In the genomic region with DNA sequence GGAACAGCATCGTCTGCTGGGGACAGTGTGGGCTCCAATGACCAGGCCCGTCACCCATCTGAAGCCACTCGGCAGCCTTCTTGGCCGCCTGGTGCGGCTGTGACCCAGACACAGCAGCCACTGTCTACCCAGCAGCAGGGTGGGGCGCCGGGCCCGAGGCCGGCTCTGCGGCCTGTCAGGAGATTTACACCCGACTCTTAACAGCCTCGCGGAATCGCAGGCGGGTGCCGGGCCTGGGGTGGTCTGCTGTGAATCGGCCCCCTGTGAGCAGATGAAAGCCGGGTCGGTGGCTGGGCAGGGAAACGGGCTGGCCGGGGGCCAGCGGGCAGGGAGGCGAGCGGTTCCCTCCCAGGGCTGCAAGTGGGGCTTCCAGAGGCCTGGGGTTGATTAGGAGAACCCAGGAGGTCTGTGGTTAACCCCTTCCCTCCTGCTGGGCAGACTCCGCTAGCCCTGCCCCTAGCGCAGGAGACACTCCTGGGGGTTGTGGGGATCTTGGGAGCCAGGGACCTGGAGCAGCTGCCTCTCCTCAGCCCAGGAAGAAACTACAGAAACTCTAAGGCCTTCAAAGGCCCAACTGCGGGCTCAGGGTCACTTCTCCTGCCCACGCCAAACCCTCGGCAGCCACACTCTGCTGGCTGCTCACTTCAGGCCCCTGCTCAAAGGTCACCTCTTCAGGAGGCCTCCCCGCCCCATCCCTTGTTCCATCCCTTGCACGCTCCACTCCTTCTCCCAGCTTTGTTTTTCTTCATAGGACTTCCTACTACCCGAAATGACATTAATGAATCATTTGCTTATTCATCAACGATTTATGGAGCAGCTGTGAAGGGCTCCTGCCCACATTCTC, we compare ENCODE assay signal across 10 cellular contexts. TPM values are rescaled to one million over a fixed set of nuclear protein-coding genes. Genes with fewer than 3 reads are reported as not detected.
A peak's percentile ranks its signal among the peaks of the same experiment; 100 is the strongest.
DNase-seq lines count a peak whose midpoint lies in the region; ATAC-seq lines count a peak whose summit lies in the region.
"Had no signal": no experiment of that assay in that cellular context is flagged by ENCODE, and none has a peak within 500 bp of the region (broad histone marks: within the 10 kb centered on the region; RNA-seq: fewer than 3 reads in every experiment).

No MANE protein-coding gene starts in this region.

- CTCF ChIA-PET in activated CD4-positive, alpha-beta memory T cell treated with anti-CD3 and anti-CD28 coated beads for 36 hours (lab: Charles Lee) = interaction anchor here (1.1 to 1.2 kb wide), 2 partner anchors 11 to 123 kb away, joined by 3 read pairs; no protein-coding TSS in a partner anchor

- H3K4me3 Mint-ChIP-seq in activated T-cell treated with anti-CD3 and anti-CD28 coated beads, Interleukin-2, amount 50 U/mL, for 24 hours = peak overlapping the region; percentile 0
- H3K4me3 Mint-ChIP-seq in activated CD4-positive, alpha-beta memory T cell treated with anti-CD3 and anti-CD28 coated beads for 36 hours = no peak overlapping the region
- peak overlapping the region; percentile 92 for H3K4me3 Mint-ChIP-seq in stimulated activated effector memory CD8-positive, alpha-beta T cell treated with anti-CD3 and anti-CD28 coated beads, Interleukin-12 subunit alpha, Interleukin-12 subunit beta, amount 100 ng/mL, for 72 hours

- H3K9me3 Mint-ChIP-seq in activated T-cell treated with anti-CD3 and anti-CD28 coated beads, Interleukin-2, amount 50 U/mL, for 24 hours = no peaks in the 10 kb centered on the region
- no peaks in the 10 kb centered on the region for H3K9me3 Mint-ChIP-seq in activated CD4-positive, alpha-beta memory T cell treated with anti-CD3 and anti-CD28 coated beads for 36 hours
- H3K9me3 Mint-ChIP-seq in stimulated activated effector memory CD8-positive, alpha-beta T cell treated with anti-CD3 and anti-CD28 coated beads, Interleukin-12 subunit alpha, Interleukin-12 subunit beta, amount 100 ng/mL, for 72 hours = no peaks in the 10 kb centered on the region

- intact Hi-C loops in activated CD4-positive, alpha-beta memory T cell treated with anti-CD3 and anti-CD28 coated beads for 36 hours (cut with micrococcal nuclease) = no loop called here

- POLR2A ChIA-PET in activated CD4-positive, alpha-beta memory T cell treated with anti-CD3 and anti-CD28 coated beads for 36 hours (lab: Charles Lee) = interaction anchor here (7.1 kb wide), 1 partner anchor 12 kb away, joined by 69 read pairs; a partner anchor contains a TSS

- no peak for DNase-seq in activated T-cell treated with anti-CD3 and anti-CD28 coated beads, Interleukin-2, amount 50 U/mL, for 24 hours
- DNase-seq in activated T-cell treated with anti-CD3 and anti-CD28 coated beads, Interleukin-2, amount 50 U/mL, for 1 hour = no peak
- no peak for DNase-seq in activated CD4-positive, alpha-beta memory T cell treated with anti-CD3 and anti-CD28 coated beads for 36 hours
- DNase-seq in iris pigment epithelial cell (ENCODE audit: low read depth) (peak; percentile 28), NCI-H226 (no peak), NK-92 (lab: John Stamatoyannopoulos, UW; ENCODE audit: unreplicated experiment) (no peak)
- no peak for DNase-seq in stimulated activated effector memory CD8-positive, alpha-beta T cell treated with anti-CD3 and anti-CD28 coated beads, Interleukin-12 subunit alpha, Interleukin-12 subunit beta, amount 100 ng/mL, for 72 hours (ENCODE audit: low spot score in 2 of 2)
- DNase-seq: occipital lobe had no signal

- no peak for ATAC-seq in stimulated activated effector memory CD8-positive, alpha-beta T cell treated with anti-CD3 and anti-CD28 coated beads, Interleukin-12 subunit alpha, Interleukin-12 subunit beta, amount 100 ng/mL, for 72 hours
- ATAC-seq in GM21737 (IDR thresholded peaks at IDR 0.05; ENCODE audit: unreplicated experiment) = no peak
- ATAC-seq: A549 had no signal

- peaks cover 99% of the 10 kb centered on the region for H3K36me3 Mint-ChIP-seq in activated T-cell treated with anti-CD3 and anti-CD28 coated beads, Interleukin-2, amount 50 U/mL, for 24 hours (ENCODE audit: low read depth)
- peaks cover 68% of the 10 kb centered on the region for H3K36me3 Mint-ChIP-seq in activated CD4-positive, alpha-beta memory T cell treated with anti-CD3 and anti-CD28 coated beads for 36 hours
- peaks cover 100% of the 10 kb centered on the region for H3K36me3 Mint-ChIP-seq in stimulated activated effector memory CD8-positive, alpha-beta T cell treated with anti-CD3 and anti-CD28 coated beads, Interleukin-12 subunit alpha, Interleukin-12 subunit beta, amount 100 ng/mL, for 72 hours

- peaks cover 92% of the 10 kb centered on the region for H3K4me1 Mint-ChIP-seq in activated T-cell treated with anti-CD3 and anti-CD28 coated beads, Interleukin-2, amount 50 U/mL, for 24 hours (ENCODE audit: low read depth)
- H3K4me1 Mint-ChIP-seq in activated CD4-positive, alpha-beta memory T cell treated with anti-CD3 and anti-CD28 coated beads for 36 hours (ENCODE audit: low read depth) = peaks cover 80% of the 10 kb centered on the region
- H3K4me1 Mint-ChIP-seq in stimulated activated effector memory CD8-positive, alpha-beta T cell treated with anti-CD3 and anti-CD28 coated beads, Interleukin-12 subunit alpha, Interleukin-12 subunit beta, amount 100 ng/mL, for 72 hours = peaks cover 94% of the 10 kb centered on the region

- no peaks in the 10 kb centered on the region for H3K27me3 Mint-ChIP-seq in activated T-cell treated with anti-CD3 and anti-CD28 coated beads, Interleukin-2, amount 50 U/mL, for 24 hours
- no peaks in the 10 kb centered on the region for H3K27me3 Mint-ChIP-seq in activated CD4-positive, alpha-beta memory T cell treated with anti-CD3 and anti-CD28 coated beads for 36 hours

- H3K27ac Mint-ChIP-seq in activated T-cell treated with anti-CD3 and anti-CD28 coated beads, Interleukin-2, amount 50 U/mL, for 24 hours = peak overlapping the region; percentile 96
- peak overlapping the region; percentile 73 for H3K27ac Mint-ChIP-seq in activated CD4-positive, alpha-beta memory T cell treated with anti-CD3 and anti-CD28 coated beads for 36 hours
- H3K27ac Mint-ChIP-seq in stimulated activated effector memory CD8-positive, alpha-beta T cell treated with anti-CD3 and anti-CD28 coated beads, Interleukin-12 subunit alpha, Interleukin-12 subunit beta, amount 100 ng/mL, for 72 hours = peak overlapping the region; percentile 73

RNA-seq across cellular contexts. Expression of a gene that starts 15.6 kb away (rescaled TPM):
- total RNA-seq in activated CD4-positive, alpha-beta memory T cell treated with anti-CD3 and anti-CD28 coated beads for 36 hours = 100 to 1,000 TPM; 153 to 155 TPM
